5 cellular contexts compared by ENCODE assay signal in genomic region chrY:24619070-24619807, GRCh38. TPM values are rescaled to one million over a fixed set of nuclear protein-coding genes. Genes with fewer than 3 reads are reported as not detected.
"Had no signal": no experiment of that assay in that cellular context is flagged by ENCODE, and none has a peak within 500 bp of the region (broad histone marks: within the 10 kb centered on the region; RNA-seq: fewer than 3 reads in every experiment).

No MANE protein-coding gene starts in this region.

RNA-seq across cellular contexts. Expression of gene BPY2B, which starts 1.4 kb away (rescaled TPM):
- total RNA-seq: HepG2, HT-29, HT1080, IMR-90, K562 had no signal
